Comparison of ENCODE assay signal across 8 cellular contexts in genomic region chr14:106372870-106373657, GRCh38.
DNase-seq lines count a peak whose midpoint lies in the region; ATAC-seq and TF ChIP-seq lines count a peak whose summit lies in the region.

No MANE protein-coding gene starts in this region.

- H3K27me3 ChIP-seq in CD8-positive, alpha-beta T cell (ENCODE audit: insufficient read depth, low read length), result no peaks in the 10 kb centered on the region
- no peaks in the 10 kb centered on the region for H3K27me3 ChIP-seq in prostate gland (replicated peaks; ENCODE audit: insufficient read depth)

- H3K36me3 Mint-ChIP-seq in CD8-positive, alpha-beta T cell, result no peaks in the 10 kb centered on the region

- no peak for TF ChIP-seq POLR2A in prostate gland (IDR thresholded peaks at IDR 0.05)

- intact Hi-C loops in CD8-positive, alpha-beta T cell (cut with DNase I, micrococcal nuclease), result loop anchor here in 1 of 2 experiments (1.0 kb wide), 1 partner anchor 23 kb away; no protein-coding TSS in a partner anchor
- intact Hi-C loops in prostate gland (cut with DNase I), result no loop called here

- no peaks in the 10 kb centered on the region for H3K36me3 ChIP-seq in CD8-positive, alpha-beta T cell (ENCODE audit: insufficient read depth, low read length)
- no peaks in the 10 kb centered on the region for H3K36me3 ChIP-seq in prostate gland

- CTCF ChIA-PET in CD8-positive, alpha-beta T cell (lab: Charles Lee), result interaction anchor here (1.0 to 3.1 kb wide), 5 partner anchors 22 to 153 kb away, joined by 3 to 18 read pairs (median 3); no protein-coding TSS in a partner anchor

- H3K4me3 ChIP-seq in CD8-positive, alpha-beta T cell (ENCODE audit: low read depth, low read length), result peak overlapping the region; percentile 14
- H3K4me3 ChIP-seq in choroid plexus epithelial cell (ENCODE audit: low read depth, low read length) (no peak overlapping the region), prostate gland (no peak overlapping the region)

- peak; percentile 93 for TF ChIP-seq CTCF in CD8-positive, alpha-beta T cell (IDR thresholded peaks at IDR 0.05)
- peak; percentile 4 for TF ChIP-seq CTCF in choroid plexus epithelial cell (conservative IDR thresholded peaks at IDR 0.05; ENCODE audit: low read depth, low read length)
- TF ChIP-seq CTCF in prostate gland (IDR thresholded peaks at IDR 0.05), result peak in 2 of 4 experiments; percentile 33 to 35

- ATAC-seq in CD8-positive, alpha-beta T cell, result peak; percentile 94
- ATAC-seq in GM19463 (IDR thresholded peaks at IDR 0.05; ENCODE audit: unreplicated experiment), result peak; percentile 70
- ATAC-seq in GM21786 (IDR thresholded peaks at IDR 0.05; ENCODE audit: unreplicated experiment), result no peak

- 23% methylated on average over 17 of the region's 17 CpGs for WGBS in prostate gland

- no peaks in the 10 kb centered on the region for H3K9me3 Mint-ChIP-seq in CD8-positive, alpha-beta T cell

- peak; percentile 50 to 85 (median 78) for DNase-seq in CD8-positive, alpha-beta T cell
- DNase-seq in NCI-H1436 treated with DMSO at 0.1 percent for 48 hours (lab: John Stamatoyannopoulos, UW) (peak; percentile 27), choroid plexus epithelial cell (ENCODE audit: low read depth) (no peak), prostate gland (ENCODE audit: low spot score) (peak; percentile 12), ecto neural progenitor cell (ENCODE audit: low spot score) (no peak)
- DNase-seq in activated CD4-positive, CD25-positive, alpha-beta regulatory T cell (lab: John Stamatoyannopoulos, UW), result peak; percentile 35 to 51 (median 42)

- H3K27ac Mint-ChIP-seq in CD8-positive, alpha-beta T cell, result no peak overlapping the region

- H3K4me3 Mint-ChIP-seq in CD8-positive, alpha-beta T cell, result peak overlapping the region; percentile 59

- peaks cover 10% of the 10 kb centered on the region for H3K4me1 ChIP-seq in CD8-positive, alpha-beta T cell (ENCODE audit: insufficient read depth, low read length)
- no peaks in the 10 kb centered on the region for H3K4me1 ChIP-seq in prostate gland (replicated peaks)

- peaks cover 16% of the 10 kb centered on the region for H3K4me1 Mint-ChIP-seq in CD8-positive, alpha-beta T cell (ENCODE audit: low read depth)

- H3K27ac ChIP-seq in CD8-positive, alpha-beta T cell (ENCODE audit: low read depth, low read length), result no peak overlapping the region
- H3K27ac ChIP-seq in prostate gland, result no peak overlapping the region

- POLR2A ChIA-PET in CD8-positive, alpha-beta T cell (lab: Charles Lee), result interaction anchor here (1.2 kb wide), 1 partner anchor 26 kb away, joined by 4 read pairs; no protein-coding TSS in a partner anchor

- no peaks in the 10 kb centered on the region for H3K27me3 Mint-ChIP-seq in CD8-positive, alpha-beta T cell (ENCODE audit: low read depth)

- no peaks in the 10 kb centered on the region for H3K9me3 ChIP-seq in CD8-positive, alpha-beta T cell (ENCODE audit: low read length)
- H3K9me3 ChIP-seq in prostate gland, result no peaks in the 10 kb centered on the region

Comparison
In these comparisons a context has a peak if more than half of its experiments do, and no peak if none do; other contexts are left out.
1. DNase-seq: peak in CD8-positive, alpha-beta T cell (7 of 7), NCI-H1436 treated with DMSO at 0.1 percent for 48 hours (single experiment), activated CD4-positive, CD25-positive, alpha-beta regulatory T cell (4 of 4) and prostate gland (single experiment); none in choroid plexus epithelial cell (single experiment) and ecto neural progenitor cell (single experiment).